Comparison of ENCODE assay signal across 8 cellular contexts in genomic region chr5:124057161-124057814, GRCh38.
DNase-seq lines count a peak whose midpoint lies in the region; ATAC-seq, FAIRE-seq and TF ChIP-seq lines count a peak whose summit lies in the region.

No MANE protein-coding gene starts in this region.

- TF ChIP-seq CTCF in A549 (IDR thresholded peaks at IDR 0.05) (no peak), choroid plexus epithelial cell (conservative IDR thresholded peaks at IDR 0.05; ENCODE audit: low read depth, low read length) (no peak), D721Med (IDR thresholded peaks at IDR 0.05; ENCODE audit: insufficient read depth, missing control alignments) (no peak)

- FAIRE-seq in A549 (lab: Jason Lieb, UNC) (no peak), D721Med (lab: Jason Lieb, UNC) (no peak)

- H3K9me3 ChIP-seq in A549, result no peaks in the 10 kb centered on the region

- TF ChIP-seq RAD21 in A549 (conservative IDR thresholded peaks at IDR 0.05 in 1 of 2, IDR thresholded peaks at IDR 0.05 in 1 of 2), result no peak

- 38% methylated on average over 5 of the region's 5 CpGs for WGBS in A549 (ENCODE audit: missing lambda C conversion rate)

- H3K4me3 ChIP-seq in A549, result no peak overlapping the region
- no peak overlapping the region for H3K4me3 ChIP-seq in choroid plexus epithelial cell (ENCODE audit: low read depth, low read length)

- no peak for DNase-seq in A549 (ENCODE audit: low read depth in 1 of 2, low spot score in 1 of 2)
- DNase-seq in NCI-H526 treated with DMSO at 0.1 percent for 48 hours (lab: John Stamatoyannopoulos, UW), result peak; percentile 53
- DNase-seq in choroid plexus epithelial cell (ENCODE audit: low read depth), result peak; percentile 7
- peak; percentile 61 for DNase-seq in renal cortical epithelial cell (ENCODE audit: low read depth)
- no peak for DNase-seq in stimulated activated CD4-positive, alpha-beta T cell treated with anti-CD3 and anti-CD28 coated beads, Interleukin-2, amount 100 ng/mL, for 48 hours
- DNase-seq in D721Med (ENCODE audit: insufficient read length, low spot score), result no peak

- ATAC-seq in A549, result no peak
- peak; percentile 32 for ATAC-seq in GM19351 (IDR thresholded peaks at IDR 0.05; ENCODE audit: unreplicated experiment)
- peak; percentile 62 for ATAC-seq in HG03432 (IDR thresholded peaks at IDR 0.05; ENCODE audit: unreplicated experiment)

- no peak for TF ChIP-seq EP300 in A549 (IDR thresholded peaks at IDR 0.05)

- H3K4me1 ChIP-seq in A549, result no peaks in the 10 kb centered on the region

- H3K4me2 ChIP-seq in A549, result peak overlapping the region; percentile 23

- CTCF ChIA-PET in A549 (lab: Yijun Ruan, JAX), result interaction anchor here (0.7 kb wide), 1 partner anchor 1682 kb away, joined by 4 read pairs; no protein-coding TSS in a partner anchor

- H3K27ac ChIP-seq in A549, result no peak overlapping the region

- POLR2A ChIA-PET in A549 (lab: Yijun Ruan, JAX), result no interaction called here

- TF ChIP-seq POLR2A in A549 (IDR thresholded peaks at IDR 0.05; ENCODE audit: low read length), result no peak

TF ChIP-seq in A549, 52 proteins besides CTCF, POLR2A, EP300 and RAD21:
- TF ChIP-seq FOSB (CRISPR knock-in tag; IDR thresholded peaks at IDR 0.05) (no peak), POLR2AphosphoS2 (conservative IDR thresholded peaks at IDR 0.05; ENCODE audit: low read length) (no peak), HOXB5 (CRISPR knock-in tag; IDR thresholded peaks at IDR 0.05) (no peak), NPAS2 (CRISPR knock-in tag; IDR thresholded peaks at IDR 0.05; ENCODE audit: borderline replicate concordance) (no peak), TP53 (CRISPR knock-in tag; IDR thresholded peaks at IDR 0.05) (no peak), ZNF302 (CRISPR knock-in tag; IDR thresholded peaks at IDR 0.05) (no peak), RNF2 (IDR thresholded peaks at IDR 0.05; ENCODE audit: borderline replicate concordance, low read depth) (no peak), CEBPB (IDR thresholded peaks at IDR 0.05) (no peak), PBX3 (IDR thresholded peaks at IDR 0.05) (no peak), CBX2 (IDR thresholded peaks at IDR 0.05; ENCODE audit: borderline replicate concordance, low read depth) (no peak), BHLHE40 (IDR thresholded peaks at IDR 0.05; ENCODE audit: low read depth, low read length) (no peak), FOXS1 (CRISPR knock-in tag; IDR thresholded peaks at IDR 0.05) (no peak), JUN (IDR thresholded peaks at IDR 0.05) (no peak), SMC3 (IDR thresholded peaks at IDR 0.05) (no peak), CHD2 (IDR thresholded peaks at IDR 0.05; ENCODE audit: low read length, partially characterized antibody) (no peak), MYC (IDR thresholded peaks at IDR 0.05; ENCODE audit: borderline replicate concordance, low read length) (no peak), RFX5 (IDR thresholded peaks at IDR 0.05) (no peak), RARB (CRISPR knock-in tag; IDR thresholded peaks at IDR 0.05) (no peak), RCOR1 (IDR thresholded peaks at IDR 0.05; ENCODE audit: low read depth, low read length) (no peak)
- TF ChIP-seq, protein P1, sequence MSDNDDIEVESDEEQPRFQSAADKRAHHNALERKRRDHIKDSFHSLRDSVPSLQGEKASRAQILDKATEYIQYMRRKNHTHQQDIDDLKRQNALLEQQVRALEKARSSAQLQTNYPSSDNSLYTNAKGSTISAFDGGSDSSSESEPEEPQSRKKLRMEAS (IDR thresholded peaks at IDR 0.05), result no peak
TF ChIP-seq in A549: peak in this region for 0.

Comparison
In these comparisons a context has a peak if more than half of its experiments do, and no peak if none do; other contexts are left out.
1. ATAC-seq: peak in GM19351 (single experiment) and HG03432 (single experiment); none in A549 (0 of 2).
2. DNase-seq: peak in NCI-H526 treated with DMSO at 0.1 percent for 48 hours (single experiment), choroid plexus epithelial cell (single experiment) and renal cortical epithelial cell (single experiment); none in A549 (0 of 2), stimulated activated CD4-positive, alpha-beta T cell treated with anti-CD3 and anti-CD28 coated beads, Interleukin-2, amount 100 ng/mL, for 48 hours (0 of 2) and D721Med (single experiment).